9 cellular contexts compared by ENCODE assay signal in the genomic region with DNA sequence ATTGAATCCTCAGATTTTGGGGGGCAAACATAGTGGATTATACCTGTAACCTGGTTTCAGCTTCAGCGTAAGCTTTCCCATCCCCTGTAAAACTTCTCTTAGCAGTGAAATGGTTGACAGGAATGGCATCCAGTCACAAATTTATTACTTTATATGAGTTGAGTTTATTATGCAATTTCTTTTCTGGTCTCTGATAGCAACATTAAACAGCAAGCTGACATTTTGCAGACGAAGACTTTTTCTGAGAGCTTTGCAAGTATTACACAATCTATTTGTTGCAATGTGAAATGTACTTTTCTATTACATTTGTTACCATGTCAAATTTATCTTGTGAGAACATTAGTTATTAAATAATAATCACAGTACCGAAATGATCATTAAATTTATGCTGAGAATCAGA.
DNase-seq lines count a peak whose midpoint lies in the region; ATAC-seq and TF ChIP-seq lines count a peak whose summit lies in the region.
"Had no signal": no experiment of that assay in that cellular context is flagged by ENCODE, and none has a peak within 500 bp of the region (broad histone marks: within the 10 kb centered on the region; RNA-seq: fewer than 3 reads in every experiment).

No MANE protein-coding gene starts in this region.

- peaks cover 19% of the 10 kb centered on the region for H3K36me3 Mint-ChIP-seq in activated T-cell treated with anti-CD3 and anti-CD28 coated beads, Interleukin-2, amount 50 U/mL, for 24 hours (ENCODE audit: low read depth)
- peaks cover 20% of the 10 kb centered on the region for H3K36me3 Mint-ChIP-seq in activated T-helper 17 cell treated with anti-CD3 and anti-CD28 coated beads, Interleukin-2, amount 50 U/mL, for 72 hours (ENCODE audit: low read depth)

- H3K36me3 ChIP-seq in iPS-20b (ENCODE audit: insufficient read depth, low read depth, low read length) (peaks cover 8% of the 10 kb centered on the region; the same call in 1 of the 2 replicates), uterus (no peaks in the 10 kb centered on the region)
- H3K36me3 ChIP-seq: BLaER1 treated with 17β-estradiol and CSF1 and Interleukin-3, amounts not matched to agents 10 nM and 100 nM had no signal

- peak overlapping the region; percentile 87 for H3K4me3 Mint-ChIP-seq in activated T-cell treated with anti-CD3 and anti-CD28 coated beads, Interleukin-2, amount 50 U/mL, for 24 hours
- H3K4me3 Mint-ChIP-seq in activated T-helper 17 cell treated with anti-CD3 and anti-CD28 coated beads, Interleukin-2, amount 50 U/mL, for 72 hours, result peak overlapping the region; percentile 96
- H3K4me3 Mint-ChIP-seq in stimulated activated naive CD8-positive, alpha-beta T cell treated with anti-CD3 and anti-CD28 coated beads, Interleukin-15, amount 100 ng/mL, for 72 hours, result peak overlapping the region; percentile 90 to 94

- no peak for TF ChIP-seq CTCF in uterus (IDR thresholded peaks at IDR 0.05)

- H3K27me3 Mint-ChIP-seq in activated T-cell treated with anti-CD3 and anti-CD28 coated beads, Interleukin-2, amount 50 U/mL, for 24 hours, result peaks cover 22% of the 10 kb centered on the region
- H3K27me3 Mint-ChIP-seq in activated T-helper 17 cell treated with anti-CD3 and anti-CD28 coated beads, Interleukin-2, amount 50 U/mL, for 72 hours, result no peaks in the 10 kb centered on the region
- H3K27me3 Mint-ChIP-seq in stimulated activated naive CD8-positive, alpha-beta T cell treated with anti-CD3 and anti-CD28 coated beads, Interleukin-15, amount 100 ng/mL, for 72 hours, result no peaks in the 10 kb centered on the region

- no peak overlapping the region for H3K27ac Mint-ChIP-seq in activated T-cell treated with anti-CD3 and anti-CD28 coated beads, Interleukin-2, amount 50 U/mL, for 24 hours
- peak overlapping the region; percentile 98 for H3K27ac Mint-ChIP-seq in activated T-helper 17 cell treated with anti-CD3 and anti-CD28 coated beads, Interleukin-2, amount 50 U/mL, for 72 hours
- peak overlapping the region in 1 of 2 donors; percentile 97 for H3K27ac Mint-ChIP-seq in stimulated activated naive CD8-positive, alpha-beta T cell treated with anti-CD3 and anti-CD28 coated beads, Interleukin-15, amount 100 ng/mL, for 72 hours

- H3K27ac ChIP-seq in iPS-20b (ENCODE audit: low read length) (no peak overlapping the region), uterus (no peak overlapping the region)
- H3K27ac ChIP-seq: BLaER1 treated with 17β-estradiol and CSF1 and Interleukin-3, amounts not matched to agents 10 nM and 100 nM had no signal

- H3K4me1 ChIP-seq in iPS-20b (ENCODE audit: insufficient read depth, low read length), result peaks cover 5% of the 10 kb centered on the region; the same call in 1 of the 2 replicates
- H3K4me1 ChIP-seq in uterus, result no peaks in the 10 kb centered on the region
- H3K4me1 ChIP-seq: BLaER1 treated with 17β-estradiol and CSF1 and Interleukin-3, amounts not matched to agents 10 nM and 100 nM had no signal

- intact Hi-C loops in uterus (cut with DNase I; ENCODE audit: low total_unique reads), result no loop called here

- peak overlapping the region; percentile 97; the same call in 1 of the 2 replicates for H3K9ac ChIP-seq in iPS-20b (ENCODE audit: low read depth, low read length)
- H3K9ac ChIP-seq: BLaER1 treated with 17β-estradiol and CSF1 and Interleukin-3, amounts not matched to agents 10 nM and 100 nM had no signal

- H3K4me3 ChIP-seq in iPS-20b (ENCODE audit: low read length) (peak overlapping the region; percentile 91), uterus (peak overlapping the region in 1 of 2 donors; percentile 50)
- H3K4me3 ChIP-seq: BLaER1 treated with 17β-estradiol and CSF1 and Interleukin-3, amounts not matched to agents 10 nM and 100 nM had no signal

- TF ChIP-seq POLR2A in uterus (IDR thresholded peaks at IDR 0.05), result no peak

- H3K9me3 ChIP-seq in iPS-20b (ENCODE audit: insufficient read depth, low read depth, low read length) (no peaks in the 10 kb centered on the region), uterus (no peaks in the 10 kb centered on the region)

- H3K27me3 ChIP-seq in iPS-20b (ENCODE audit: insufficient read depth, low read length) (no peaks in the 10 kb centered on the region), uterus (no peaks in the 10 kb centered on the region)

- no peak for DNase-seq in activated T-cell treated with anti-CD3 and anti-CD28 coated beads, Interleukin-2, amount 50 U/mL, for 24 hours
- DNase-seq in activated T-cell treated with anti-CD3 and anti-CD28 coated beads, Interleukin-2, amount 50 U/mL, for 1 hour, result no peak
- no peak for DNase-seq in stimulated activated naive CD8-positive, alpha-beta T cell treated with anti-CD3 and anti-CD28 coated beads, Interleukin-15, amount 100 ng/mL, for 72 hours
- no peak for DNase-seq in uterus

- H3K4me1 Mint-ChIP-seq in activated T-cell treated with anti-CD3 and anti-CD28 coated beads, Interleukin-2, amount 50 U/mL, for 24 hours (ENCODE audit: low read depth), result peaks cover 30% of the 10 kb centered on the region
- no peaks in the 10 kb centered on the region for H3K4me1 Mint-ChIP-seq in activated T-helper 17 cell treated with anti-CD3 and anti-CD28 coated beads, Interleukin-2, amount 50 U/mL, for 72 hours
- peaks cover 20% of the 10 kb centered on the region for H3K4me1 Mint-ChIP-seq in stimulated activated naive CD8-positive, alpha-beta T cell treated with anti-CD3 and anti-CD28 coated beads, Interleukin-15, amount 100 ng/mL, for 72 hours

- H3K9me3 Mint-ChIP-seq in activated T-cell treated with anti-CD3 and anti-CD28 coated beads, Interleukin-2, amount 50 U/mL, for 24 hours, result no peaks in the 10 kb centered on the region
- no peaks in the 10 kb centered on the region for H3K9me3 Mint-ChIP-seq in activated T-helper 17 cell treated with anti-CD3 and anti-CD28 coated beads, Interleukin-2, amount 50 U/mL, for 72 hours
- no peaks in the 10 kb centered on the region for H3K9me3 Mint-ChIP-seq in stimulated activated naive CD8-positive, alpha-beta T cell treated with anti-CD3 and anti-CD28 coated beads, Interleukin-15, amount 100 ng/mL, for 72 hours

- ATAC-seq in activated T-helper 17 cell treated with anti-CD3 and anti-CD28 coated beads, Interleukin-2, amount 50 U/mL, for 72 hours (replicated peaks), result no peak
- no peak for ATAC-seq in stimulated activated naive CD8-positive, alpha-beta T cell treated with anti-CD3 and anti-CD28 coated beads, Interleukin-15, amount 100 ng/mL, for 72 hours
- ATAC-seq in GM19467 (IDR thresholded peaks at IDR 0.05; ENCODE audit: unreplicated experiment) (no peak), HG02763 (IDR thresholded peaks at IDR 0.05; ENCODE audit: unreplicated experiment) (no peak)
